Comparison of ENCODE assay signal across 28 cellular contexts in the genomic region with DNA sequence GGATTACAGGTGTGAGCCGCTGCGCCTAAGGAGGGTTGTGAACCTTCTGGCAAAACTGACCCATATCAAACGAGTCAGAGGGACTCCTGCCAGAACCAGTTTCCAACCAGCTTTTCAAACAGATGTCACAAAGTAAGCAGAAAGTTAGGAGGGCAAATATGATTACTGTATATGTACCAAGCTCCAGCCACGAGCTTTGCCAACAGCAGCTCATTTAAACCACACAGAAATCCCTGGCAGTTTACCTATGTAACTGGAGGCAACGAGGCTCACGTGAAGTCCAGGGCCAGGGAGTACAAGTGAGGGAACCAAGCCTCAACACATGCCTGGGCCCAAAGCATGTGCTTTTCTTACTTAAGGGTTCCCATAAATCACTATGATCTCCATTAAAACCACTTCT. TPM values are rescaled to one million over a fixed set of nuclear protein-coding genes. Genes with fewer than 3 reads are reported as not detected.
DNase-seq lines count a peak whose midpoint lies in the region; ATAC-seq, FAIRE-seq and TF ChIP-seq lines count a peak whose summit lies in the region.
"Had no signal": no experiment of that assay in that cellular context is flagged by ENCODE, and none has a peak within 500 bp of the region (broad histone marks: within the 10 kb centered on the region; RNA-seq: fewer than 3 reads in every experiment).

No MANE protein-coding gene starts in this region.

- H3K36me3 Mint-ChIP-seq in osteocyte (ENCODE audit: unreplicated experiment) = peaks cover 28% of the 10 kb centered on the region

- no peak overlapping the region for H3K9ac ChIP-seq in kidney (ENCODE audit: low read length in 2 of 2)
- H3K9ac ChIP-seq: GM23248, KMS-11 had no signal

- in situ Hi-C loops in Panc1 (cut with HindIII; ENCODE audit: low pct_unique_long_range_greater_than_20kb, low sequenced_read_pairs) (no loop called here), GM13977 (cut with MboI; ENCODE audit: low pct_unique_long_range_greater_than_20kb, low sequenced_read_pairs, unreplicated experiment) (no loop called here)

- H3K4me1 ChIP-seq in Panc1 (ENCODE audit: control insufficient read depth, insufficient read depth, low read length) (no peaks in the 10 kb centered on the region), kidney (ENCODE audit: control insufficient read depth in 1 of 2, insufficient read depth in 1 of 2, low read depth in 1 of 2, low read length in 2 of 2) (no peaks in the 10 kb centered on the region), pancreas (peaks cover 0 to 11% (median 7%) of the 10 kb centered on the region in 3 donors)

- WGBS in pancreas, 2 donors = 29 to 33% methylated on average over 6 of the region's 6 CpGs

- H3K4me3 ChIP-seq in Panc1 (ENCODE audit: low read depth in 2 of 2, low read length in 2 of 2) = no peak overlapping the region
- no peak overlapping the region for H3K4me3 ChIP-seq in kidney (ENCODE audit: low read length in 2 of 2)
- no peak overlapping the region for H3K4me3 ChIP-seq in pancreas
- H3K4me3 ChIP-seq: GM12878, GM23248, SK-N-MC had no signal

- TF ChIP-seq CTCF in 22Rv1 (IDR thresholded peaks at IDR 0.05) = no peak
- no peak for TF ChIP-seq CTCF in Panc1 (IDR thresholded peaks at IDR 0.05)
- no peak for TF ChIP-seq CTCF in kidney (IDR thresholded peaks at IDR 0.05; ENCODE audit: borderline replicate concordance, extremely low read depth, insufficient read depth)
- no peak for TF ChIP-seq CTCF in pancreas (IDR thresholded peaks at IDR 0.05)
- TF ChIP-seq CTCF in GM13977 (IDR thresholded peaks at IDR 0.05; ENCODE audit: extremely low read depth, insufficient read depth, missing control alignments) = no peak
- TF ChIP-seq CTCF in osteocyte (IDR thresholded peaks at IDR 0.05) = no peak

- BruUV-seq in Panc1 (replicated peaks; lab: Mats Ljungman, UMichigan) = no TSS peak

- POLR2A ChIA-PET in Panc1 (lab: Charles Lee) = no interaction called here

- H3K27ac ChIP-seq in 22Rv1 = peak overlapping the region; percentile 56
- no peak overlapping the region for H3K27ac ChIP-seq in Panc1 (ENCODE audit: low read length)
- H3K27ac ChIP-seq in kidney (ENCODE audit: low read depth in 2 of 2, low read length in 2 of 2) = no peak overlapping the region
- peak overlapping the region in 2 of 4 donors; percentile 44 to 62 for H3K27ac ChIP-seq in pancreas
- H3K27ac ChIP-seq: GM23248, HL-60, KMS-11, SK-N-MC had no signal

- intact Hi-C loops in Panc1 (cut with micrococcal nuclease; ENCODE audit: unreplicated experiment) = no loop called here
- intact Hi-C loops in kidney (cut with DNase I) = no loop called here
- intact Hi-C loops in pancreas (cut with DNase I) = no loop called here

- FAIRE-seq in kidney (lab: Jason Lieb, UNC) (no peak), pancreas (lab: Jason Lieb, UNC) (no peak)
- FAIRE-seq: A204.1, D721Med, GM12878, RCC 7860 had no signal

- H3K27me3 Mint-ChIP-seq in osteocyte (ENCODE audit: unreplicated experiment) = no peaks in the 10 kb centered on the region

- no peak overlapping the region for H3K27ac Mint-ChIP-seq in osteocyte (ENCODE audit: unreplicated experiment)
- H3K27ac Mint-ChIP-seq: H9 had no signal

- no peak overlapping the region for H3K4me3 Mint-ChIP-seq in osteocyte (ENCODE audit: unreplicated experiment)
- H3K4me3 Mint-ChIP-seq: CD14-positive monocyte, H9 had no signal

- DNase-seq in Panc1 (ENCODE audit: low read depth, low spot score) (no peak), kidney (peak; percentile 11), pancreas (peak in 4 of 6 donors; percentile 54 to 76 (median 67)), dermis blood vessel endothelial cell (no peak), HCEC 1CT (no peak), GM13977 (ENCODE audit: low spot score) (no peak), osteocyte (ENCODE audit: extremely low spot score, unreplicated experiment) (no peak)
- DNase-seq: DND-41; GM23248; H9; NCI-H1105; NCI-H2029 treated with DMSO at 0.1 percent for 48 hours; NCI-H2171; NCI-H345; NCI-H524; NCI-H774; NK-92 treated with Interleukin-12 subunit alpha and Interleukin-12 subunit beta, amount 100 ng/mL, for 24 hours; Right ventricle myocardium superior; SW 1271 had no signal

- no peaks in the 10 kb centered on the region for H3K9me3 ChIP-seq in Panc1 (ENCODE audit: control insufficient read depth, insufficient read depth, low read depth, low read length)
- no peaks in the 10 kb centered on the region for H3K9me3 ChIP-seq in kidney (ENCODE audit: control insufficient read depth in 1 of 2, low read length in 2 of 2)
- no peaks in the 10 kb centered on the region for H3K9me3 ChIP-seq in pancreas

- peak; percentile 15; the same call in 1 of the 2 replicates for ATAC-seq in Panc1
- peak; percentile 80 to 91 (median 88) for ATAC-seq in pancreas
- ATAC-seq: GM12878 had no signal

- peaks cover 5% of the 10 kb centered on the region for H3K4me1 Mint-ChIP-seq in osteocyte (ENCODE audit: unreplicated experiment)
- H3K4me1 Mint-ChIP-seq: CD14-positive monocyte, H9 had no signal

- CTCF ChIA-PET in Panc1 (lab: Charles Lee) = no interaction called here

- H3K27me3 ChIP-seq in Panc1 (ENCODE audit: control insufficient read depth, insufficient read depth, low read length) (no peaks in the 10 kb centered on the region), pancreas (no peaks in the 10 kb centered on the region)

- H3K9me3 Mint-ChIP-seq in osteocyte (ENCODE audit: unreplicated experiment) = no peaks in the 10 kb centered on the region
- H3K9me3 Mint-ChIP-seq: CD14-positive monocyte, H9 had no signal

- H3K36me3 ChIP-seq in Panc1 (ENCODE audit: control insufficient read depth, insufficient read depth, low read length) = peaks cover 17% of the 10 kb centered on the region
- H3K36me3 ChIP-seq in kidney (ENCODE audit: control insufficient read depth in 1 of 2, insufficient read depth in 2 of 2, low read length in 2 of 2) = peaks cover 12 to 21% of the 10 kb centered on the region in 2 donors
- peaks cover 4 to 27% (median 10%) of the 10 kb centered on the region in 3 donors for H3K36me3 ChIP-seq in pancreas

RNA-seq across cellular contexts. Expression of gene DAGLB, which starts 12.5 kb away (rescaled TPM):
- 22.3 TPM for total RNA-seq in Panc1 (2021; ENCODE audit: unreplicated experiment)
- 17.2 TPM for polyA plus RNA-seq in Panc1 (2012; ENCODE audit: insufficient read length)
- 25.6 TPM for total RNA-seq in kidney
- 7.7 TPM for polyA plus RNA-seq in kidney (ENCODE audit: insufficient read depth, low read depth, low replicate concordance)
- total RNA-seq in pancreas = 10 to 100 TPM in 3 of 6 donors, 1 to 10 TPM in 3; 7.8 to 15.3 (median 9.9) TPM
- polyA plus RNA-seq in pancreas = 10 to 100 TPM in 1 of 2 donors, 1 to 10 TPM in 1; 10.0 to 16.7 TPM
- 20.2 and 22.6 TPM in 2 replicates for total RNA-seq in dermis blood vessel endothelial cell
- total RNA-seq in osteocyte = 21.5 and 22.4 TPM in 2 replicates

RNA-seq across cellular contexts. Expression of gene KDELR2, which starts 23.6 kb away (rescaled TPM):
- 199 TPM for total RNA-seq in Panc1 (2021; ENCODE audit: unreplicated experiment)
- 150 TPM for polyA plus RNA-seq in Panc1 (2012; ENCODE audit: insufficient read length)
- total RNA-seq in kidney = 109 TPM
- polyA plus RNA-seq in kidney (ENCODE audit: insufficient read depth, low read depth, low replicate concordance) = 108 TPM
- 10 to 100 TPM; 54.2 to 97.0 (median 82.5) TPM for total RNA-seq in pancreas
- 10 to 100 TPM; 47.2 to 63.4 TPM for polyA plus RNA-seq in pancreas
- total RNA-seq in dermis blood vessel endothelial cell = 121 and 133 TPM in 2 replicates
- total RNA-seq in osteocyte = 196 and 197 TPM in 2 replicates

Comparison
In these comparisons a context has a peak if more than half of its experiments do, and no peak if none do; other contexts are left out.
1. DNase-seq: peak in kidney (single experiment) and pancreas (4 of 6); none in Panc1 (single experiment), dermis blood vessel endothelial cell (single experiment), HCEC 1CT (single experiment), GM13977 (single experiment) and osteocyte (single experiment).